ENCODE assay signal across 9 cellular contexts in genomic region chr1:232859216-232859615, GRCh38. TPM values are rescaled to one million over a fixed set of nuclear protein-coding genes. Genes with fewer than 3 reads are reported as not detected.
"Had no signal": no experiment of that assay in that cellular context is flagged by ENCODE, and none has a peak within 500 bp of the region (broad histone marks: within the 10 kb centered on the region; RNA-seq: fewer than 3 reads in every experiment).

No MANE protein-coding gene starts in this region.

- H3K4me3 Mint-ChIP-seq: HFFc6 had no signal

- H3K36me3 ChIP-seq: HAP-1 had no signal

- H3K27ac ChIP-seq: GM23248 had no signal

- H3K9me3 ChIP-seq: HAP-1 had no signal

- ATAC-seq: HCT116, K562 had no signal

- DNase-seq: GM23248, GOT3, H7, HFFc6, IMR-90 had no signal

- H3K4me1 ChIP-seq: HAP-1 had no signal

- H3K27ac Mint-ChIP-seq: HFFc6 had no signal

- H3K4me3 ChIP-seq: GM23248, HAP-1, K562 had no signal

RNA-seq across cellular contexts. Expression of gene MAP10, which starts 54.0 kb away (rescaled TPM):
- total RNA-seq: HT-29 had no signal
